ENCODE assay signal across 1 cellular context in genomic region chr11:80144932-80145612, GRCh38.
TF ChIP-seq lines count a peak whose summit lies in the region.

No MANE protein-coding gene starts in this region.

TF ChIP-seq in GM23338, 12 proteins besides CTCF, POLR2A, EP300 and RAD21 (continued from another document):
- TF ChIP-seq ZNF462 (CRISPR knock-in tag; IDR thresholded peaks at IDR 0.05) = no peak
- no peak for TF ChIP-seq NANOG (IDR thresholded peaks at IDR 0.05; ENCODE audit: borderline replicate concordance)
- TF ChIP-seq EZH2 (IDR thresholded peaks at IDR 0.05; ENCODE audit: low read depth, unreplicated experiment) = no peak
- TF ChIP-seq JUNB (IDR thresholded peaks at IDR 0.05; ENCODE audit: unreplicated experiment) = no peak
